In the genomic region with DNA sequence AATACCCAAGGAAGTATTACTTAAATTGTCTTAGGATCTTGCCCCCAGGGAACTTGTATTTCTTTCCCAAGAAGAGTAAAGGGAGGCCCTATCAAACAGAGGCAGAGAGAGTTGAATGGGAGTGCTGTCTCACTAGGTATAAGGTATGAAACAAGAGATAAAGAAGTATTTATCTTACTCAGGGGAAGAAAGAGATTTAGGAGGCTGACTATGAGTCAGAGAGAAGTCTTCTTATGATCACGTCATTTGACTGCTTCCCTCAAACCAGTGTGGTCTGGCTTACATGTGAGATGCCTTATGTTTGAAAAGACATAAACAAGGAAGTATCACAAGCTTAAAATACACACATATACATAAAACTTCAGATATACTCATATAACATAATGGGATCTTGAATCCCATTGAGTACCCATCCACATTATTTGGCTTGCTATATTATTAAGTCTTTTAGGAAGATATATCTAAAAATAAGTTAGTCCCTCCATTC, we compare ENCODE assay signal across 8 cellular contexts. TPM values are rescaled to one million over a fixed set of nuclear protein-coding genes. Genes with fewer than 3 reads are reported as not detected.
DNase-seq lines count a peak whose midpoint lies in the region; FAIRE-seq and TF ChIP-seq lines count a peak whose summit lies in the region.

No MANE protein-coding gene starts in this region.

- H3K4me3 Mint-ChIP-seq in HFFc6 = peak overlapping the region; percentile 46

- peak overlapping the region; percentile 90 for H3K27ac Mint-ChIP-seq in HFFc6

- H3K27me3 Mint-ChIP-seq in HFFc6 (ENCODE audit: insufficient read depth) = peaks cover 2% of the 10 kb centered on the region; the same call in 1 of the 2 replicates

- H3K36me3 Mint-ChIP-seq in HFFc6 (ENCODE audit: low read depth) = peaks cover 61% of the 10 kb centered on the region

- intact Hi-C loops in left ventricle myocardium inferior (cut with micrococcal nuclease) = no loop called here

- TF ChIP-seq CTCF in HFFc6 (IDR thresholded peaks at IDR 0.05) (no peak), brain microvascular endothelial cell (IDR thresholded peaks at IDR 0.05; ENCODE audit: low read depth, low read length, missing control alignments) (no peak), left ventricle myocardium inferior (IDR thresholded peaks at IDR 0.05; ENCODE audit: borderline replicate concordance) (no peak)

- H3K27ac ChIP-seq in brain microvascular endothelial cell (peak overlapping the region; percentile 62), trophoblast cell (ENCODE audit: low read depth, low read length) (no peak overlapping the region), left ventricle myocardium inferior (replicated peaks) (no peak overlapping the region)

- H4K12ac ChIP-seq in trophoblast cell (ENCODE audit: low read depth, low read length) = no peak overlapping the region

- H3K79me2 ChIP-seq in trophoblast cell (ENCODE audit: control insufficient read depth, insufficient read depth, low read length, poor library complexity) = no peaks in the 10 kb centered on the region

- H3K9me3 ChIP-seq in trophoblast cell (ENCODE audit: insufficient read depth, low read depth, low read length) = no peaks in the 10 kb centered on the region
- H3K9me3 ChIP-seq in left ventricle myocardium inferior (replicated peaks) = no peaks in the 10 kb centered on the region

- H3K9ac ChIP-seq in trophoblast cell (ENCODE audit: low read length) = no peak overlapping the region

- no peak overlapping the region for H2AFZ ChIP-seq in trophoblast cell (ENCODE audit: insufficient read depth, low read length, poor library complexity)

- no peak overlapping the region for H4K8ac ChIP-seq in trophoblast cell (ENCODE audit: low read depth, low read length)

- H3K14ac ChIP-seq in trophoblast cell (ENCODE audit: low read length) = no peak overlapping the region

- H3K36me3 ChIP-seq in brain microvascular endothelial cell (replicated peaks) (no peaks in the 10 kb centered on the region), trophoblast cell (ENCODE audit: control insufficient read depth in 1 of 2, insufficient read depth in 2 of 2, low read length in 2 of 2) (peaks cover 0 to 2% of the 10 kb centered on the region in 2 experiments), left ventricle myocardium inferior (no peaks in the 10 kb centered on the region)

- WGBS in trophoblast cell (ENCODE audit: extremely low coverage, insufficient coverage, insufficient read length) = no CpG with 5 or more reads among the region's 1 CpG

- H3K18ac ChIP-seq in trophoblast cell (ENCODE audit: low read length) = no peak overlapping the region

- H2BK5ac ChIP-seq in trophoblast cell (ENCODE audit: low read depth, low read length, poor library complexity) = no peak overlapping the region

- in situ Hi-C loops in brain microvascular endothelial cell (cut with HindIII; ENCODE audit: low pct_ligation_motif_present, low sequenced_read_pairs) = no loop called here

- H3K79me1 ChIP-seq in trophoblast cell (ENCODE audit: low read length) = peaks cover 20% of the 10 kb centered on the region

- no peak overlapping the region for H2BK12ac ChIP-seq in trophoblast cell (ENCODE audit: low read length)

- peaks cover 22 to 27% of the 10 kb centered on the region in 2 experiments for H3K4me1 ChIP-seq in trophoblast cell (ENCODE audit: control insufficient read depth in 1 of 2, insufficient read depth in 2 of 2, low read length in 2 of 2)
- H3K4me1 ChIP-seq in left ventricle myocardium inferior = peaks cover 37% of the 10 kb centered on the region

- peak; percentile 7 for DNase-seq in GM18507 (ENCODE audit: extremely low spot score, insufficient read length, low read depth)
- DNase-seq in HFFc6 = peak; percentile 78
- peak; percentile 24 for DNase-seq in NCI-H69 (lab: John Stamatoyannopoulos, UW)
- peak; percentile 73 for DNase-seq in brain microvascular endothelial cell
- peak; percentile 64 to 79 for DNase-seq in trophoblast cell
- DNase-seq in LoVo (ENCODE audit: low spot score) = no peak
- no peak for DNase-seq in left ventricle myocardium inferior
- no peak for DNase-seq in UCSD-AML1 (lab: John Stamatoyannopoulos, UW; ENCODE audit: unreplicated experiment)

- H3K27me3 ChIP-seq in brain microvascular endothelial cell (replicated peaks) = no peaks in the 10 kb centered on the region
- H3K27me3 ChIP-seq in trophoblast cell (ENCODE audit: insufficient read depth, low read length) = no peaks in the 10 kb centered on the region
- no peaks in the 10 kb centered on the region for H3K27me3 ChIP-seq in left ventricle myocardium inferior (ENCODE audit: low read depth)

- H3K4me1 Mint-ChIP-seq in HFFc6 (ENCODE audit: low read depth) = peaks cover 92% of the 10 kb centered on the region

- no peak overlapping the region for H3K4ac ChIP-seq in trophoblast cell (ENCODE audit: low read depth, low read length)

- no peak overlapping the region for H3K4me2 ChIP-seq in trophoblast cell (ENCODE audit: low read length)

- H4K91ac ChIP-seq in trophoblast cell (ENCODE audit: low read depth, low read length) = no peak overlapping the region

- H3K4me3 ChIP-seq in brain microvascular endothelial cell (ENCODE audit: low read depth, low read length) (no peak overlapping the region), trophoblast cell (ENCODE audit: low read depth, low read length) (no peak overlapping the region), left ventricle myocardium inferior (no peak overlapping the region)

- H2BK120ac ChIP-seq in trophoblast cell (ENCODE audit: insufficient read depth, low read length, poor library complexity) = no peak overlapping the region

- no peaks in the 10 kb centered on the region for H3K9me3 Mint-ChIP-seq in HFFc6

- no peak overlapping the region for H3K23ac ChIP-seq in trophoblast cell (ENCODE audit: low read length)

- H2AK5ac ChIP-seq in trophoblast cell (ENCODE audit: low read length) = no peak overlapping the region

- peak; percentile 79 for FAIRE-seq in GM18507 (lab: Jason Lieb, UNC)

RNA-seq across cellular contexts. Expression of a gene that starts 29.6 kb away (rescaled TPM):
- total RNA-seq in HFFc6 (2021; fragmentation: NEBNext Ultra II Directional; extraction: Animal tissue kit (Norgen Biotek cat#: 25700)) = 10 to 100 TPM; 30.5 to 48.9 (median 43.8) TPM
- 6.5 and 6.6 TPM in 2 replicates for polyA plus RNA-seq in trophoblast cell (2013)
- total RNA-seq in left ventricle myocardium inferior = 4.6 TPM

Comparison
In these comparisons a context has a peak if more than half of its experiments do, and no peak if none do; other contexts are left out.
1. DNase-seq: peak in GM18507 (single experiment), HFFc6 (single experiment), NCI-H69 (single experiment), brain microvascular endothelial cell (single experiment) and trophoblast cell (2 of 2); none in LoVo (single experiment), left ventricle myocardium inferior (single experiment) and UCSD-AML1 (single experiment).